ENCODE assay signal across 19 cellular contexts in the genomic region with DNA sequence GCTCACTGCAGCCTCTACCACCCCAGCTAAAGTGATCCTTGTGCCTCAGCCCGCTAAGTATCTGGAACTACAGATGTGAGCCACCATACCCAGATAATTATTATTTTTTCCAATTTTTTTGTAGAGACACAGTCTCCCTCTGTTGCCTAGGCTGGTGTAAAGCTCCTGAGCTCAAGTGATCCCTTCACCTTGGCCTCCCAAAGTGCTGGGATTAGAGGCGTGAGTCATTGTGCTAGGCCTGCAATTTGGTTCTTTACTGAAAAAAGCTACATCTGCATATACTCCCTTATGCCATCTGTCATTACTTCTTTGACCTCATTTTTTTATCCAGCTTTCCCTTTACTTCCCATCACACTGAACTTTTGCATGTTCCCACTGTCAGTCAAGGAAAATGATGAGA.
DNase-seq lines count a peak whose midpoint lies in the region; ATAC-seq and TF ChIP-seq lines count a peak whose summit lies in the region.
"Had no signal": no experiment of that assay in that cellular context is flagged by ENCODE, and none has a peak within 500 bp of the region (broad histone marks: within the 10 kb centered on the region; RNA-seq: fewer than 3 reads in every experiment).

No MANE protein-coding gene starts in this region.

- H3F3A ChIP-seq in GM23338 (replicated peaks; ENCODE audit: low read depth) = no peaks in the 10 kb centered on the region

- H3K4me1 Mint-ChIP-seq in GM23338 = peaks cover 26% of the 10 kb centered on the region
- no peaks in the 10 kb centered on the region for H3K4me1 Mint-ChIP-seq in activated T-cell treated with anti-CD3 and anti-CD28 coated beads, Interleukin-2, amount 50 U/mL, for 72 hours (ENCODE audit: low read depth)
- H3K4me1 Mint-ChIP-seq: CD4-positive, alpha-beta memory T cell had no signal

- no peak overlapping the region for H3K4me2 ChIP-seq in GM23338
- no peak overlapping the region for H3K4me2 ChIP-seq in mesenchymal stem cell (ENCODE audit: low read length, poor library complexity, severe bottlenecking)
- H3K4me2 ChIP-seq: A549, BLaER1, PC-9 had no signal

- H3K27me3 ChIP-seq in GM23338 (ENCODE audit: insufficient read depth) (no peaks in the 10 kb centered on the region), SJCRH30 (no peaks in the 10 kb centered on the region), mesenchymal stem cell (ENCODE audit: control insufficient read depth in 1 of 2, insufficient read depth in 1 of 2, low read length in 2 of 2) (no peaks in the 10 kb centered on the region)
- H3K27me3 ChIP-seq: BLaER1 had no signal

- H3K9me3 ChIP-seq in SJCRH30 (replicated peaks) (no peaks in the 10 kb centered on the region), mesenchymal stem cell (ENCODE audit: control insufficient read depth, low read length) (peaks cover 5% of the 10 kb centered on the region)
- H3K9me3 ChIP-seq: A549, BLaER1 had no signal

- H3K36me3 Mint-ChIP-seq in GM23338 (ENCODE audit: low read depth) = no peaks in the 10 kb centered on the region
- H3K36me3 Mint-ChIP-seq in activated T-cell treated with anti-CD3 and anti-CD28 coated beads, Interleukin-2, amount 50 U/mL, for 72 hours (ENCODE audit: insufficient read depth in 2 of 2) = peaks cover 1 to 4% of the 10 kb centered on the region in 2 donors
- H3K36me3 Mint-ChIP-seq: CD4-positive, alpha-beta memory T cell had no signal

- peaks cover 22% of the 10 kb centered on the region for H3K4me1 ChIP-seq in GM23338 (ENCODE audit: insufficient read depth)
- peaks cover 20% of the 10 kb centered on the region for H3K4me1 ChIP-seq in SJCRH30
- H3K4me1 ChIP-seq in mesenchymal stem cell (ENCODE audit: control insufficient read depth, insufficient read depth, low read depth, low read length) = no peaks in the 10 kb centered on the region
- H3K4me1 ChIP-seq: BLaER1 had no signal

- no peak overlapping the region for H2BK12ac ChIP-seq in mesenchymal stem cell (ENCODE audit: low read length in 2 of 2)

- no peak overlapping the region for H3K14ac ChIP-seq in mesenchymal stem cell (ENCODE audit: low read length in 2 of 2)

- no peaks in the 10 kb centered on the region for H3K79me2 ChIP-seq in GM23338 (replicated peaks; ENCODE audit: insufficient read depth)

- H3K36me3 ChIP-seq in GM23338 (ENCODE audit: insufficient read depth) (no peaks in the 10 kb centered on the region), SJCRH30 (no peaks in the 10 kb centered on the region), mesenchymal stem cell (ENCODE audit: control insufficient read depth in 1 of 2, insufficient read depth in 2 of 2, low read depth in 1 of 2, low read length in 2 of 2) (no peaks in the 10 kb centered on the region)
- H3K36me3 ChIP-seq: BLaER1 had no signal

- no peak overlapping the region for H2BK5ac ChIP-seq in mesenchymal stem cell (ENCODE audit: low read depth, low read length, poor library complexity, severe bottlenecking)

- no peak overlapping the region for H4K8ac ChIP-seq in mesenchymal stem cell (ENCODE audit: low read length)

- H3K9ac ChIP-seq in mesenchymal stem cell (ENCODE audit: low read length) = no peak overlapping the region
- H3K9ac ChIP-seq: BLaER1, GM23248 had no signal

- H3K9me2 ChIP-seq in GM23338 (ENCODE audit: insufficient read depth) = no peaks in the 10 kb centered on the region

- H2BK15ac ChIP-seq in mesenchymal stem cell (ENCODE audit: low read depth, poor library complexity, severe bottlenecking) = no peak overlapping the region

- H2AFZ ChIP-seq in GM23338 (no peak overlapping the region), mesenchymal stem cell (ENCODE audit: low read depth, low read length) (no peak overlapping the region)
- H2AFZ ChIP-seq: GM23248, PC-9 had no signal

- no peaks in the 10 kb centered on the region for H4K20me1 ChIP-seq in GM23338 (replicated peaks; ENCODE audit: insufficient read depth)
- H4K20me1 ChIP-seq: BLaER1 had no signal

- H2AK5ac ChIP-seq in mesenchymal stem cell (ENCODE audit: low read length, severe bottlenecking) = no peak overlapping the region

- no peak for TF ChIP-seq CTCF in GM23338 (conservative IDR thresholded peaks at IDR 0.05; ENCODE audit: low read depth in 2 of 2)

- no peaks in the 10 kb centered on the region for H3K27me3 Mint-ChIP-seq in GM23338 (ENCODE audit: insufficient read depth, low read depth, poor library complexity)
- H3K27me3 Mint-ChIP-seq in activated T-cell treated with anti-CD3 and anti-CD28 coated beads, Interleukin-2, amount 50 U/mL, for 72 hours (ENCODE audit: low read depth) = no peaks in the 10 kb centered on the region
- H3K27me3 Mint-ChIP-seq: CD4-positive, alpha-beta memory T cell had no signal

- no peak overlapping the region for H3K4me3 Mint-ChIP-seq in GM23338
- H3K4me3 Mint-ChIP-seq in activated T-cell treated with anti-CD3 and anti-CD28 coated beads, Interleukin-2, amount 50 U/mL, for 72 hours = no peak overlapping the region
- H3K4me3 Mint-ChIP-seq: CD4-positive, alpha-beta memory T cell had no signal

- H4K91ac ChIP-seq in mesenchymal stem cell (ENCODE audit: low read length) = no peak overlapping the region

- H3K4ac ChIP-seq in mesenchymal stem cell (ENCODE audit: low read depth in 1 of 2, low read length in 2 of 2) = no peak overlapping the region

- WGBS in mesenchymal stem cell = 75% methylated on average over 1 of the region's 2 CpGs

- H3K9me3 Mint-ChIP-seq in GM23338 = no peaks in the 10 kb centered on the region; the same call in 2 of the 3 replicates
- H3K9me3 Mint-ChIP-seq in activated T-cell treated with anti-CD3 and anti-CD28 coated beads, Interleukin-2, amount 50 U/mL, for 72 hours = peaks cover 5 to 10% of the 10 kb centered on the region in 2 donors

- H3K4me3 ChIP-seq in GM23338 = no peak overlapping the region
- no peak overlapping the region for H3K4me3 ChIP-seq in SJCRH30
- H3K4me3 ChIP-seq in mesenchymal stem cell (ENCODE audit: insufficient read depth in 1 of 2, low read depth in 1 of 2, low read length in 2 of 2) = no peak overlapping the region
- H3K4me3 ChIP-seq: A549, BLaER1, GM23248, K562, PC-9 had no signal

- H3K27ac ChIP-seq in GM23338 (ENCODE audit: low read depth) (no peak overlapping the region), SJCRH30 (no peak overlapping the region), mesenchymal stem cell (ENCODE audit: low read length, poor library complexity, severe bottlenecking) (no peak overlapping the region)
- H3K27ac ChIP-seq: A549, BLaER1, GM23248, PC-9, RWPE1 had no signal

- no peak overlapping the region for H2BK120ac ChIP-seq in mesenchymal stem cell (ENCODE audit: low read depth, low read length)

- ATAC-seq in GM23338 (peak; percentile 58), GM19351 (IDR thresholded peaks at IDR 0.05; ENCODE audit: unreplicated experiment) (no peak), GM21576 (IDR thresholded peaks at IDR 0.05; ENCODE audit: unreplicated experiment) (no peak)
- no peak for ATAC-seq in activated T-cell treated with anti-CD3 and anti-CD28 coated beads, Interleukin-2, amount 50 U/mL, for 72 hours (replicated peaks in 1 of 2)
- ATAC-seq: A549, K562 had no signal

- no peak for DNase-seq in GM23338 (ENCODE audit: low spot score)
- peak; percentile 7 for DNase-seq in NCI-H2171 (lab: John Stamatoyannopoulos, UW)
- DNase-seq in SJCRH30 = peak; percentile 46 to 71
- peak; percentile 3 for DNase-seq in mesenchymal stem cell
- no peak for DNase-seq in activated T-cell treated with anti-CD3 and anti-CD28 coated beads, Interleukin-2, amount 50 U/mL, for 72 hours
- DNase-seq: CD4-positive, alpha-beta memory T cell; DMS79; GM23248; NCI-H1105 treated with DMSO at 0.1 percent for 48 hours; NCI-H187; PC-9; SIG-M5; T-helper 1 cell had no signal

- no peaks in the 10 kb centered on the region for H3K79me1 ChIP-seq in mesenchymal stem cell (replicated peaks; ENCODE audit: low read length, poor library complexity, severe bottlenecking)

- H3K23ac ChIP-seq in mesenchymal stem cell (ENCODE audit: low read length in 2 of 2) = no peak overlapping the region

- H3K18ac ChIP-seq in mesenchymal stem cell (ENCODE audit: low read depth in 1 of 2, low read length in 2 of 2) = no peak overlapping the region

- H3K27ac Mint-ChIP-seq in GM23338 = peak overlapping the region; percentile 56; the same call in 1 of the 2 replicates
- no peak overlapping the region for H3K27ac Mint-ChIP-seq in activated T-cell treated with anti-CD3 and anti-CD28 coated beads, Interleukin-2, amount 50 U/mL, for 72 hours
- H3K27ac Mint-ChIP-seq: CD4-positive, alpha-beta memory T cell had no signal

TF ChIP-seq in GM23338, 12 proteins besides CTCF, POLR2A, EP300 and RAD21 (continues in another document):
- TF ChIP-seq, protein P1, sequence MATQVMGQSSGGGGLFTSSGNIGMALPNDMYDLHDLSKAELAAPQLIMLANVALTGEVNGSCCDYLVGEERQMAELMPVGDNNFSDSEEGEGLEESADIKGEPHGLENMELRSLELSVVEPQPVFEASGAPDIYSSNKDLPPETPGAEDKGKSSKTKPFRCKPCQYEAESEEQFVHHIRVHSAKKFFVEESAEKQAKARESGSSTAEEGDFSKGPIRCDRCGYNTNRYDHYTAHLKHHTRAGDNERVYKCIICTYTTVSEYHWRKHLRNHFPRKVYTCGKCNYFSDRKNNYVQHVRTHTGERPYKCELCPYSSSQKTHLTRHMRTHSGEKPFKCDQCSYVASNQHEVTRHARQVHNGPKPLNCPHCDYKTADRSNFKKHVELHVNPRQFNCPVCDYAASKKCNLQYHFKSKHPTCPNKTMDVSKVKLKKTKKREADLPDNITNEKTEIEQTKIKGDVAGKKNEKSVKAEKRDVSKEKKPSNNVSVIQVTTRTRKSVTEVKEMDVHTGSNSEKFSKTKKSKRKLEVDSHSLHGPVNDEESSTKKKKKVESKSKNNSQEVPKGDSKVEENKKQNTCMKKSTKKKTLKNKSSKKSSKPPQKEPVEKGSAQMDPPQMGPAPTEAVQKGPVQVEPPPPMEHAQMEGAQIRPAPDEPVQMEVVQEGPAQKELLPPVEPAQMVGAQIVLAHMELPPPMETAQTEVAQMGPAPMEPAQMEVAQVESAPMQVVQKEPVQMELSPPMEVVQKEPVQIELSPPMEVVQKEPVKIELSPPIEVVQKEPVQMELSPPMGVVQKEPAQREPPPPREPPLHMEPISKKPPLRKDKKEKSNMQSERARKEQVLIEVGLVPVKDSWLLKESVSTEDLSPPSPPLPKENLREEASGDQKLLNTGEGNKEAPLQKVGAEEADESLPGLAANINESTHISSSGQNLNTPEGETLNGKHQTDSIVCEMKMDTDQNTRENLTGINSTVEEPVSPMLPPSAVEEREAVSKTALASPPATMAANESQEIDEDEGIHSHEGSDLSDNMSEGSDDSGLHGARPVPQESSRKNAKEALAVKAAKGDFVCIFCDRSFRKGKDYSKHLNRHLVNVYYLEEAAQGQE (IDR thresholded peaks at IDR 0.05; ENCODE audit: unreplicated experiment) = no peak
- TF ChIP-seq STAT1 (IDR thresholded peaks at IDR 0.05; ENCODE audit: unreplicated experiment) = no peak
- TF ChIP-seq POLR2AphosphoS5 (IDR thresholded peaks at IDR 0.05; ENCODE audit: low read depth) = no peak
- TF ChIP-seq JUNB (IDR thresholded peaks at IDR 0.05; ENCODE audit: unreplicated experiment) = no peak
- TF ChIP-seq ZNF331 (CRISPR knock-in tag; IDR thresholded peaks at IDR 0.05; ENCODE audit: low read depth) = no peak

Comparison
In these comparisons a context has a peak if more than half of its experiments do, and no peak if none do; other contexts are left out.
1. DNase-seq: peak in NCI-H2171 (single experiment), SJCRH30 (2 of 2) and mesenchymal stem cell (single experiment); none in GM23338 (single experiment) and activated T-cell treated with anti-CD3 and anti-CD28 coated beads, Interleukin-2, amount 50 U/mL, for 72 hours (0 of 2).